9 cellular contexts compared by ENCODE assay signal in the genomic region with DNA sequence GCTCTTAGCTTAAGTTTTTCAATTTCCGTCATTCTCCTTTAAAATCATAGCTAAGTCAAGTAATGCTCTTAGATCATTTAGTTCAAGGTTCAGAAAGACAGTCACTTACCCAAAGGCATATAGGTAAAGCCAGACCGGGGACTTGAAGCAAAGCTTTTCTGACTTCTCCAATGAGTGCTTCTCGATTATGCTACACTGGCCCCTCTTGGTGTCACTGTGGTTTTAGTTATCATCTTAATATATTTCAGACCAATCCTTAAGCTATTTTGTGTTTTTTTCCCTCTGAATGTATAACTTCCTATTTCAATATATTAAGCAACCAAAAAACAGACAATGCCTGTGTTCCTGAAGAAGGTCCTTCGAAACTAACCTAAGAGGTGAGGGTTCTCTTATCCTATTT. TPM values are rescaled to one million over a fixed set of nuclear protein-coding genes. Genes with fewer than 3 reads are reported as not detected.
A peak's percentile ranks its signal among the peaks of the same experiment; 100 is the strongest.
DNase-seq lines count a peak whose midpoint lies in the region; ATAC-seq and TF ChIP-seq lines count a peak whose summit lies in the region.
"Had no signal": no experiment of that assay in that cellular context is flagged by ENCODE, and none has a peak within 500 bp of the region (broad histone marks: within the 10 kb centered on the region; RNA-seq: fewer than 3 reads in every experiment).

No MANE protein-coding gene starts in this region.

- H4K20me1 ChIP-seq in BLaER1 treated with 17β-estradiol and CSF1 and Interleukin-3, amounts not matched to agents 10 nM and 100 nM, result peaks cover 3 to 75% (median 61%) of the 10 kb centered on the region in 11 experiments; a peak in 18 of 22 replicates
- H4K20me1 ChIP-seq in H9 (ENCODE audit: control insufficient read depth, insufficient read depth, insufficient read length), result no peaks in the 10 kb centered on the region

- no peak overlapping the region for H3K23ac ChIP-seq in H9 (ENCODE audit: insufficient read length, low read depth, low read length)

- no peaks in the 10 kb centered on the region for H3K9me3 ChIP-seq in BLaER1 treated with 17β-estradiol and CSF1 and Interleukin-3, amounts not matched to agents 10 nM and 100 nM (replicated peaks in 1 of 11)
- H3K9me3 ChIP-seq in H9 (ENCODE audit: control insufficient read depth, low read depth, low read length) (no peaks in the 10 kb centered on the region), lung (ENCODE audit: control insufficient read depth in 2 of 2, insufficient read depth in 1 of 2, low read length in 1 of 2) (no peaks in the 10 kb centered on the region), mucosa of descending colon (no peaks in the 10 kb centered on the region), body of pancreas (no peaks in the 10 kb centered on the region)
- H3K9me3 ChIP-seq: SJSA1 had no signal

- no peak overlapping the region for H3K14ac ChIP-seq in H9 (ENCODE audit: insufficient read depth, low read length)

- H3K36me3 Mint-ChIP-seq in H9 (ENCODE audit: insufficient read depth in 1 of 3, low read depth in 3 of 3) (no peaks in the 10 kb centered on the region), activated B cell treated with CpG ODN at 0.5 μM for 24 hours (ENCODE audit: low read depth) (peaks cover 3% of the 10 kb centered on the region)

- no peak overlapping the region for H4K8ac ChIP-seq in H9 (replicated peaks; ENCODE audit: insufficient read length, low read depth, low read length)

- H3K27ac Mint-ChIP-seq in H9 (no peak overlapping the region), activated B cell treated with CpG ODN at 0.5 μM for 24 hours (peak overlapping the region; percentile 26)

- H2AK5ac ChIP-seq in H9 (ENCODE audit: insufficient read length, low read length), result no peak overlapping the region

- H2BK120ac ChIP-seq in H9 (ENCODE audit: low read depth, low read length, poor library complexity, severe bottlenecking), result no peak overlapping the region

- no CpG with 5 or more reads among the region's 4 CpGs for WGBS in H9 (ENCODE audit: extremely low coverage, insufficient read length, low lambda C conversion rate)
- WGBS in lung, 2 donors, result 35 to 45% methylated on average over 4 of the region's 4 CpGs
- WGBS in body of pancreas, 2 donors, result 68 to 82% methylated on average over 4 of the region's 4 CpGs

- H3K4me1 ChIP-seq in BLaER1 treated with 17β-estradiol and CSF1 and Interleukin-3, amounts not matched to agents 10 nM and 100 nM, result peaks cover 38 to 83% (median 68%) of the 10 kb centered on the region in 10 experiments
- H3K4me1 ChIP-seq in H9 (ENCODE audit: insufficient read depth, low read length) (peaks cover 2% of the 10 kb centered on the region; the same call in 1 of the 2 replicates), lung (ENCODE audit: control insufficient read depth in 2 of 2, insufficient read depth in 2 of 2, low read length in 2 of 2) (peaks cover 0 to 5% of the 10 kb centered on the region in 2 donors), mucosa of descending colon (ENCODE audit: low read depth) (no peaks in the 10 kb centered on the region), body of pancreas (peaks cover 14% of the 10 kb centered on the region)

- no peak overlapping the region for H3K56ac ChIP-seq in H9 (ENCODE audit: insufficient read length, low read depth, low read length)

- H3K79me2 ChIP-seq in H9 (ENCODE audit: insufficient read depth, low read length), result no peaks in the 10 kb centered on the region

- POLR2A ChIA-PET in activated B cell treated with CpG ODN at 0.5 μM for 24 hours (lab: Charles Lee), result interaction anchor here (0.5 to 2.4 kb wide), 11 partner anchors 9 to 355 kb away, joined by 3 to 16 read pairs (median 6); no protein-coding TSS in a partner anchor

- H3T11ph ChIP-seq in H9 (ENCODE audit: low read length), result no peak overlapping the region

- H2BK5ac ChIP-seq in H9 (ENCODE audit: insufficient read length, low read length), result no peak overlapping the region

- H3K9ac ChIP-seq in BLaER1 treated with 17β-estradiol and CSF1 and Interleukin-3, amounts not matched to agents 10 nM and 100 nM, result peak overlapping the region in 9 of 11 experiments; percentile 6 to 96 (median 89); a peak in 14 of 22 replicates
- H3K9ac ChIP-seq in H9 (ENCODE audit: extremely low read depth, insufficient read length, low read length), result no peak overlapping the region

- peaks cover 0 to 73% (median 66%) of the 10 kb centered on the region in 11 experiments; a peak in 18 of 22 replicates for H3K36me3 ChIP-seq in BLaER1 treated with 17β-estradiol and CSF1 and Interleukin-3, amounts not matched to agents 10 nM and 100 nM
- H3K36me3 ChIP-seq in lung (ENCODE audit: control insufficient read depth in 2 of 2, insufficient read depth in 2 of 2, low read length in 2 of 2) (no peaks in the 10 kb centered on the region), mucosa of descending colon (ENCODE audit: low read depth) (no peaks in the 10 kb centered on the region), body of pancreas (replicated peaks in 1 of 2; ENCODE audit: insufficient read depth in 1 of 2, low read depth in 2 of 2) (no peaks in the 10 kb centered on the region)
- H3K36me3 ChIP-seq: SJSA1 had no signal

- H3K27me3 ChIP-seq in BLaER1 treated with 17β-estradiol and CSF1 and Interleukin-3, amounts not matched to agents 10 nM and 100 nM, result peaks cover 0 to 23% (median 3%) of the 10 kb centered on the region in 11 experiments; a peak in 10 of 22 replicates
- H3K27me3 ChIP-seq in H9 (ENCODE audit: insufficient read depth, low read length) (no peaks in the 10 kb centered on the region; the same call in 1 of the 2 replicates), lung (ENCODE audit: control insufficient read depth, insufficient read depth) (no peaks in the 10 kb centered on the region), body of pancreas (no peaks in the 10 kb centered on the region)
- H3K27me3 ChIP-seq: SJSA1 had no signal

- H3K27ac ChIP-seq in BLaER1 treated with 17β-estradiol and CSF1 and Interleukin-3, amounts not matched to agents 10 nM and 100 nM, result peak overlapping the region in 3 of 11 experiments; percentile 2 to 91 (median 90); a peak in 5 of 22 replicates
- H3K27ac ChIP-seq in H9 (ENCODE audit: insufficient read length, low read depth, low read length), result no peak overlapping the region
- H3K27ac ChIP-seq in lung (ENCODE audit: low read depth in 1 of 2, low read length in 1 of 2), result no peak overlapping the region
- no peak overlapping the region for H3K27ac ChIP-seq in body of pancreas
- H3K27ac ChIP-seq: SJSA1 had no signal

- CTCF ChIA-PET in activated B cell treated with CpG ODN at 0.5 μM for 24 hours (lab: Charles Lee), result interaction anchor here (0.6 to 2.6 kb wide), 20 partner anchors 9 to 889 kb away, joined by 3 to 65 read pairs (median 4); no protein-coding TSS in a partner anchor

- DNase-seq in H9 (no peak), activated B cell treated with CpG ODN at 0.5 μM for 24 hours (no peak), lung (ENCODE audit: low spot score) (no peak), mucosa of descending colon (no peak), body of pancreas (no peak), NCI-H2227 treated with DMSO at 0.1 percent for 48 hours (lab: John Stamatoyannopoulos, UW) (no peak)

- no peak for TF ChIP-seq POLR2A in body of pancreas (IDR thresholded peaks at IDR 0.05)

- H3K23me2 ChIP-seq in H9 (ENCODE audit: insufficient read length, low read depth, low read length, poor library complexity, severe bottlenecking), result peaks cover 11% of the 10 kb centered on the region

- no peaks in the 10 kb centered on the region for H3K79me1 ChIP-seq in H9 (ENCODE audit: insufficient read depth, low read depth, low read length, poor library complexity, severe bottlenecking)

- intact Hi-C loops in activated B cell treated with CpG ODN at 0.5 μM for 24 hours (cut with micrococcal nuclease) (loop anchor here (1.0 to 10.0 kb wide), 7 partner anchors 8 to 1025 kb away; partner anchors contain the start of genes BEND3 and CD24), mucosa of descending colon (cut with DNase I, micrococcal nuclease) (loop anchor here (5.0 to 10.0 kb wide), 3 partner anchors 85 to 608 kb away; no protein-coding TSS in a partner anchor), body of pancreas (cut with DNase I) (no loop called here)

- peak overlapping the region in 10 of 11 experiments; percentile 79 to 95 (median 94); a peak in 19 of 22 replicates for H3K4me2 ChIP-seq in BLaER1 treated with 17β-estradiol and CSF1 and Interleukin-3, amounts not matched to agents 10 nM and 100 nM
- no peak overlapping the region for H3K4me2 ChIP-seq in H9 (ENCODE audit: insufficient read depth, insufficient read length, low read length)

- no peak overlapping the region for H3K4ac ChIP-seq in H9 (ENCODE audit: low read depth, low read length)

- no peak overlapping the region for H4K5ac ChIP-seq in H9 (ENCODE audit: insufficient read length, low read depth, low read length)

- no peak overlapping the region for H3K18ac ChIP-seq in H9 (ENCODE audit: insufficient read length, low read depth, low read length)

- no peak overlapping the region for H2BK12ac ChIP-seq in H9 (ENCODE audit: insufficient read length, low read depth, low read length)

- H3K4me3 ChIP-seq in BLaER1 treated with 17β-estradiol and CSF1 and Interleukin-3, amounts not matched to agents 10 nM and 100 nM, result peak overlapping the region in 9 of 10 experiments; percentile 70 to 82 (median 74); a peak in 17 of 20 replicates
- H3K4me3 ChIP-seq in lung, result no peak overlapping the region
- H3K4me3 ChIP-seq in mucosa of descending colon, result no peak overlapping the region
- no peak overlapping the region for H3K4me3 ChIP-seq in body of pancreas
- H3K4me3 ChIP-seq: SJSA1 had no signal

- H3K27me3 Mint-ChIP-seq in H9 (ENCODE audit: low read depth) (peaks cover 15% of the 10 kb centered on the region), activated B cell treated with CpG ODN at 0.5 μM for 24 hours (peaks cover 5% of the 10 kb centered on the region)

- H3K4me1 Mint-ChIP-seq in H9 (peaks cover 30 to 32% of the 10 kb centered on the region in 2 experiments), activated B cell treated with CpG ODN at 0.5 μM for 24 hours (peaks cover 75% of the 10 kb centered on the region)

- no peak overlapping the region for H2BK15ac ChIP-seq in H9 (ENCODE audit: low read depth, low read length)

- H2BK20ac ChIP-seq in H9 (ENCODE audit: low read depth, low read length, poor library complexity, severe bottlenecking), result no peak overlapping the region

- TF ChIP-seq CTCF in H9 (conservative IDR thresholded peaks at IDR 0.05) (0 out of 3 replicates have a peak, but pooled peaks have one; percentile 14), activated B cell treated with CpG ODN at 0.5 μM for 24 hours (IDR thresholded peaks at IDR 0.05) (no peak), lung (IDR thresholded peaks at IDR 0.05; ENCODE audit: control extremely low read depth, extremely low read depth) (peak; percentile 0), mucosa of descending colon (IDR thresholded peaks at IDR 0.05) (no peak), body of pancreas (IDR thresholded peaks at IDR 0.05) (no peak)

- ATAC-seq in activated B cell treated with CpG ODN at 0.5 μM for 24 hours (ENCODE audit: low read depth) (no peak), lung (ENCODE audit: insufficient read depth, low FRiP score) (no peak), HG03159 (IDR thresholded peaks at IDR 0.05; ENCODE audit: unreplicated experiment) (no peak), mucosa of descending colon (no peak), body of pancreas (no peak)

- H3K9me3 Mint-ChIP-seq in H9, result no peaks in the 10 kb centered on the region
- H3K9me3 Mint-ChIP-seq in activated B cell treated with CpG ODN at 0.5 μM for 24 hours, result no peaks in the 10 kb centered on the region

- H2AFZ ChIP-seq in H9 (ENCODE audit: low read length), result no peak overlapping the region

- H4K91ac ChIP-seq in H9 (ENCODE audit: insufficient read length, low read depth, low read length), result no peak overlapping the region

- H3K4me3 Mint-ChIP-seq in H9 (no peak overlapping the region), activated B cell treated with CpG ODN at 0.5 μM for 24 hours (peak overlapping the region; percentile 53)

RNA-seq across cellular contexts. Expression of gene PRDM1, which starts 3.8 kb away (rescaled TPM):
- total RNA-seq in H9 (2021) (2.3 and 2.9 TPM in 2 replicates), activated B cell treated with CpG ODN at 0.5 μM for 24 hours (16.3 and 16.4 TPM in 2 replicates), lung (10 to 100 TPM in 1 of 2 donors, 1 to 10 TPM in 1; 9.5 to 12.4 TPM), mucosa of descending colon (10 to 100 TPM; 10.5 to 30.7 (median 23.4) TPM), body of pancreas (1 to 10 TPM; 1.3 to 2.6 TPM)
- 1 to 10 TPM; 2.3 to 8.1 TPM for polyA plus RNA-seq in lung

Comparison
In these comparisons a context has a peak if more than half of its experiments do, and no peak if none do; other contexts are left out.
1. H3K4me3 ChIP-seq: peak in BLaER1 treated with 17β-estradiol and CSF1 and Interleukin-3, amounts not matched to agents 10 nM and 100 nM (9 of 10); none in lung (single experiment), mucosa of descending colon (single experiment) and body of pancreas (0 of 2).
2. CTCF ChIP-seq: peak in H9 (single experiment) and lung (single experiment); none in activated B cell treated with CpG ODN at 0.5 μM for 24 hours (single experiment), mucosa of descending colon (single experiment) and body of pancreas (0 of 7).